22 cellular contexts compared by ENCODE assay signal in the genomic region with DNA sequence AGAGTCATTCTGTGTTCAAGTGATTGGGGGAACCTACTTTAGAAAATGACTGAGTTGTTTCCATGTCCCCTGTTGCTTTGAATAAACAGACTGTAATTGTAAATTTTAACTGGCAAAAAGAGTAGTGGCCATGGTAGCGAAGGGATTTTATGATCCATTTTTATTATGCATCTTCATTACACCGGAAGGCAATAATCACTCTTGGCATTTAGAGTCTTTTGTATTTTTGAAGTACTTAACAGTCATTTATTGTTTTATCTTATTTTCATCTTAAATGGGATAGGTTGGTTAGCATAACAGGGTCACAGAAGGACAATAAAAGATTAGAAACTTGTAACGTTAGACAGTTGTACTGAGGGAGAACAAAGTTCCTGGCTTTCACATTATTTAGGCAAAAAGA. TPM values are rescaled to one million over a fixed set of nuclear protein-coding genes. Genes with fewer than 3 reads are reported as not detected.
A peak's percentile ranks its signal among the peaks of the same experiment; 100 is the strongest.
DNase-seq lines count a peak whose midpoint lies in the region; ATAC-seq, FAIRE-seq and TF ChIP-seq lines count a peak whose summit lies in the region.
"Had no signal": no experiment of that assay in that cellular context is flagged by ENCODE, and none has a peak within 500 bp of the region (broad histone marks: within the 10 kb centered on the region; RNA-seq: fewer than 3 reads in every experiment).

No MANE protein-coding gene starts in this region.

- no peaks in the 10 kb centered on the region for H3K9me3 ChIP-seq in HepG2 (ENCODE audit: low read length)
- H3K9me3 ChIP-seq in right lobe of liver, result no peaks in the 10 kb centered on the region
- H3K9me3 ChIP-seq: A549, BLaER1 had no signal

- H2AFZ ChIP-seq in HepG2 (ENCODE audit: low read length), result no peak overlapping the region

- no peak overlapping the region for H3K4me3 ChIP-seq in HepG2 (replicated peaks in 1 of 3; ENCODE audit: insufficient read depth in 1 of 3, low read depth in 2 of 3, low read length in 3 of 3)
- no peak overlapping the region for H3K4me3 ChIP-seq in right lobe of liver
- H3K4me3 ChIP-seq: A549, BLaER1, K562 had no signal

- H3K4me2 ChIP-seq in HepG2 (ENCODE audit: low read depth, low read length), result no peak overlapping the region
- H3K4me2 ChIP-seq: A549, BLaER1 had no signal

- POLR2A ChIA-PET in HepG2 (lab: Yijun Ruan, JAX), result no interaction called here

- no TSS peak for BruUV-seq in HepG2 (replicated peaks; lab: Mats Ljungman, UMichigan)

- peak overlapping the region; percentile 92 for H3K27ac ChIP-seq in HepG2 (ENCODE audit: extremely low read length, insufficient read depth, low read length)
- H3K27ac ChIP-seq in right lobe of liver, result no peak overlapping the region
- H3K27ac ChIP-seq: 22Rv1, A549, BLaER1 had no signal

- H3K36me3 ChIP-seq in HepG2 (replicated peaks in 1 of 2; ENCODE audit: control insufficient read depth in 1 of 2, insufficient read depth in 2 of 2, low read length in 2 of 2) (no peaks in the 10 kb centered on the region), right lobe of liver (no peaks in the 10 kb centered on the region)
- H3K36me3 ChIP-seq: BLaER1 had no signal

- TF ChIP-seq EP300 in HepG2 (IDR thresholded peaks at IDR 0.05; ENCODE audit: low read depth in 2 of 2, low read length in 2 of 2), result no peak
- TF ChIP-seq EP300 in HepG2 (CRISPR knock-in tag; IDR thresholded peaks at IDR 0.05; ENCODE audit: borderline replicate concordance), result no peak

- H3K79me2 ChIP-seq in HepG2 (ENCODE audit: insufficient read depth, low read length), result no peaks in the 10 kb centered on the region

- no peak for TF ChIP-seq POLR2A in HepG2 (IDR thresholded peaks at IDR 0.05; ENCODE audit: insufficient read depth in 1 of 2, low read depth in 2 of 2, low read length in 2 of 2)
- no peak for TF ChIP-seq POLR2A in right lobe of liver (IDR thresholded peaks at IDR 0.05)

- CTCF ChIA-PET in HepG2 (lab: Yijun Ruan, JAX; ENCODE audit: low intra/inter-chr PET ratio, low total read pairs), result no interaction called here

- in situ Hi-C loops in HepG2 (cut with HindIII; ENCODE audit: extremely low pct_ligation_motif_present, low pct_unique_long_range_greater_than_20kb), result no loop called here

- TF ChIP-seq CTCF in HepG2 (CRISPR knock-in tag; IDR thresholded peaks at IDR 0.05), result no peak
- no peak for TF ChIP-seq CTCF in right lobe of liver (IDR thresholded peaks at IDR 0.05)

- WGBS in HepG2 (ENCODE audit: low lambda C conversion rate), result 73% methylated on average over 3 of the region's 3 CpGs
- 59% methylated on average over 3 of the region's 3 CpGs for WGBS in right lobe of liver (ENCODE audit: insufficient coverage, low coverage, low lambda C conversion rate, missing lambda C conversion rate)

- no peaks in the 10 kb centered on the region for H4K20me1 ChIP-seq in HepG2 (ENCODE audit: insufficient read depth, low read length)
- H4K20me1 ChIP-seq: BLaER1 had no signal

- FAIRE-seq in HepG2 (lab: Jason Lieb, UNC), result no peak
- FAIRE-seq: A549, K562 had no signal

- TF ChIP-seq RAD21 in HepG2 (CRISPR knock-in tag; IDR thresholded peaks at IDR 0.05), result no peak

- DNase-seq in NCI-H1105 treated with DMSO at 0.1 percent for 48 hours (lab: John Stamatoyannopoulos, UW) (peak; percentile 34), NCI-H1105 (lab: John Stamatoyannopoulos, UW) (no peak), HepG2 (ENCODE audit: low spot score) (no peak), right lobe of liver (no peak), NCI-H748 treated with DMSO at 0.1 percent for 48 hours (lab: John Stamatoyannopoulos, UW) (peak; percentile 20), cardiac septum (ENCODE audit: low spot score) (no peak)
- DNase-seq: Calu3; CD4-positive, alpha-beta memory T cell; DMS79 treated with DMSO at 0.1 percent for 48 hours; GF-D8; GOT3; H7; IMR-90 had no signal

- H3K4me1 ChIP-seq in HepG2 (ENCODE audit: insufficient read depth, low read length), result peaks cover 84% of the 10 kb centered on the region
- H3K4me1 ChIP-seq in right lobe of liver, result peaks cover 0 to 6% (median 0%) of the 10 kb centered on the region in 4 donors
- H3K4me1 ChIP-seq: A549 had no signal

- intact Hi-C loops in HepG2 (cut with micrococcal nuclease; ENCODE audit: unreplicated experiment) (no loop called here), right lobe of liver (cut with DNase I) (no loop called here), cardiac septum (cut with DNase I) (loop anchor here (10.0 kb wide), 1 partner anchor 303 kb away; no protein-coding TSS in a partner anchor)

- H3K9ac ChIP-seq in HepG2 (ENCODE audit: insufficient read depth, low read depth, low read length), result no peak overlapping the region
- H3K9ac ChIP-seq: BLaER1 had no signal

- no peaks in the 10 kb centered on the region for H3K27me3 ChIP-seq in HepG2 (ENCODE audit: control insufficient read depth in 1 of 2, insufficient read depth in 2 of 2, low read length in 2 of 2)
- no peaks in the 10 kb centered on the region for H3K27me3 ChIP-seq in right lobe of liver
- H3K27me3 ChIP-seq: BLaER1 had no signal

- ATAC-seq in HepG2 (no peak), right lobe of liver (no peak), HG03196 (IDR thresholded peaks at IDR 0.05; ENCODE audit: unreplicated experiment) (no peak)
- ATAC-seq: A549, HCT116, K562 had no signal

TF ChIP-seq in HepG2, 621 proteins besides CTCF, POLR2A, EP300 and RAD21 (continues in another document):
- TF ChIP-seq PAX8 (CRISPR knock-in tag; IDR thresholded peaks at IDR 0.05; ENCODE audit: borderline replicate concordance) (no peak), DNMT1 (CRISPR knock-in tag; IDR thresholded peaks at IDR 0.05) (no peak), ZMYM2 (CRISPR knock-in tag; IDR thresholded peaks at IDR 0.05) (no peak), HOXD1 (CRISPR knock-in tag; IDR thresholded peaks at IDR 0.05) (no peak)

RNA-seq across cellular contexts. Expression of a gene that starts 11.0 kb away (rescaled TPM):
- total RNA-seq in HepG2 (2016; rRNA removed; fragmentation: Illumina TruSeq; extraction: Trizol), result 1.8 and 2.6 TPM in 2 replicates
- 0.18 and 0.20 TPM in 2 replicates for total RNA-seq in HepG2 (2016; cell fraction: cytosol; rRNA removed; fragmentation: Illumina TruSeq; extraction: Trizol; ENCODE audit: low read depth)
- total RNA-seq in HepG2 (2016; cell fraction: insoluble cytoplasmic fraction; rRNA removed; fragmentation: Illumina TruSeq; extraction: Trizol), result 2.1 and 2.7 TPM in 2 replicates
- 0.41 and 0.46 TPM in 2 replicates for total RNA-seq in HepG2 (2016; cell fraction: membrane; rRNA removed; fragmentation: Illumina TruSeq; extraction: Trizol)
- 0.85 and 1.3 TPM in 2 replicates for total RNA-seq in HepG2 (2016; cell fraction: nucleus; rRNA removed; fragmentation: Illumina TruSeq; extraction: Trizol)
- 0.04 and 0.25 TPM in 2 replicates for polyA plus RNA-seq in HepG2 (2011; rRNA removed)
- polyA plus RNA-seq in HepG2 (2011; cell fraction: cytosol; rRNA removed), result 0.13 TPM in 1 of 2 replicates, not detected in the other
- not detected in 2 replicates for polyA plus RNA-seq in HepG2 (2011; cell fraction: nucleus; rRNA removed)
- 0.08 and 0.30 TPM in 2 replicates for polyA plus RNA-seq in HepG2 (2012)
- polyA plus RNA-seq in HepG2 (2016; cell fraction: cytosol; fragmentation: Illumina TruSeq; extraction: Trizol; ENCODE audit: low read depth), result 0.18 and 0.36 TPM in 2 replicates
- polyA plus RNA-seq in HepG2 (2016; cell fraction: insoluble cytoplasmic fraction; fragmentation: Illumina TruSeq; extraction: Trizol; ENCODE audit: low read depth), result 1.9 and 2.3 TPM in 2 replicates
- 0.30 TPM in 1 of 2 replicates, not detected in the other for polyA plus RNA-seq in HepG2 (2016; cell fraction: membrane; fragmentation: Illumina TruSeq; extraction: Trizol; ENCODE audit: low read depth)
- polyA plus RNA-seq in HepG2 (2016; cell fraction: nucleus; fragmentation: Illumina TruSeq; extraction: Trizol; ENCODE audit: insufficient read depth, low read depth), result 0.40 and 0.67 TPM in 2 replicates
- not detected in 2 replicates for polyA minus RNA-seq in HepG2 (2011; rRNA and poly(A)+ RNA removed; ENCODE audit: low replicate concordance)
- polyA minus RNA-seq in HepG2 (2011; cell fraction: cytosol; rRNA and poly(A)+ RNA removed), result not detected in 2 replicates
- polyA minus RNA-seq in HepG2 (2011; cell fraction: nucleus; rRNA and poly(A)+ RNA removed), result not detected in 2 replicates
- total RNA-seq in right lobe of liver, result 100 to 1,000 TPM in 2 of 6 experiments, 10 to 100 TPM in 4; 84.6 to 212 (median 95.5) TPM
- total RNA-seq in cardiac septum, result not detected
- total RNA-seq: Calu3; CD4-positive, alpha-beta memory T cell; H7; HT1080; IMR-90; K562 had no signal
- polyA plus RNA-seq: A549; AG04450; CD14-positive monocyte; CD4-positive, alpha-beta memory T cell; IMR-90; K562 had no signal

RNA-seq across cellular contexts. Expression of a gene that starts 14.1 kb away (rescaled TPM):
- total RNA-seq in HepG2 (2016; rRNA removed; fragmentation: Illumina TruSeq; extraction: Trizol) (12.1 and 13.6 TPM in 2 replicates), right lobe of liver (10 to 100 TPM in 1 of 6 experiments, 1 to 10 TPM in 5; 1.9 to 14.1 (median 3.6) TPM), cardiac septum (7.6 TPM)
- total RNA-seq in HepG2 (2016; cell fraction: cytosol; rRNA removed; fragmentation: Illumina TruSeq; extraction: Trizol; ENCODE audit: low read depth), result 2.6 and 5.5 TPM in 2 replicates
- total RNA-seq in HepG2 (2016; cell fraction: insoluble cytoplasmic fraction; rRNA removed; fragmentation: Illumina TruSeq; extraction: Trizol), result 12.1 and 14.8 TPM in 2 replicates
- total RNA-seq in HepG2 (2016; cell fraction: membrane; rRNA removed; fragmentation: Illumina TruSeq; extraction: Trizol), result 4.9 and 6.4 TPM in 2 replicates
- total RNA-seq in HepG2 (2016; cell fraction: nucleus; rRNA removed; fragmentation: Illumina TruSeq; extraction: Trizol), result 21.1 and 21.4 TPM in 2 replicates
- polyA plus RNA-seq in HepG2 (2011; rRNA removed), result 2.1 TPM in 2 replicates
- 0.66 and 0.94 TPM in 2 replicates for polyA plus RNA-seq in HepG2 (2011; cell fraction: cytosol; rRNA removed)
- polyA plus RNA-seq in HepG2 (2011; cell fraction: nucleus; rRNA removed), result 3.3 and 6.0 TPM in 2 replicates
- polyA plus RNA-seq in HepG2 (2012), result 6.1 and 11.9 TPM in 2 replicates
- 0.91 and 1.0 TPM in 2 replicates for polyA plus RNA-seq in HepG2 (2016; cell fraction: cytosol; fragmentation: Illumina TruSeq; extraction: Trizol; ENCODE audit: low read depth)
- 12.5 and 13.0 TPM in 2 replicates for polyA plus RNA-seq in HepG2 (2016; cell fraction: insoluble cytoplasmic fraction; fragmentation: Illumina TruSeq; extraction: Trizol; ENCODE audit: low read depth)
- 1.1 TPM in 2 replicates for polyA plus RNA-seq in HepG2 (2016; cell fraction: membrane; fragmentation: Illumina TruSeq; extraction: Trizol; ENCODE audit: low read depth)
- 20.3 and 22.5 TPM in 2 replicates for polyA plus RNA-seq in HepG2 (2016; cell fraction: nucleus; fragmentation: Illumina TruSeq; extraction: Trizol; ENCODE audit: insufficient read depth, low read depth)
- polyA minus RNA-seq in HepG2 (2011; rRNA and poly(A)+ RNA removed; ENCODE audit: low replicate concordance), result 1.6 and 2.3 TPM in 2 replicates
- polyA minus RNA-seq in HepG2 (2011; cell fraction: cytosol; rRNA and poly(A)+ RNA removed), result 1.1 and 1.2 TPM in 2 replicates
- polyA minus RNA-seq in HepG2 (2011; cell fraction: nucleus; rRNA and poly(A)+ RNA removed), result 19.8 and 26.2 TPM in 2 replicates

Comparison
In these comparisons a context has a peak if more than half of its experiments do, and no peak if none do; other contexts are left out.
1. DNase-seq: peak in NCI-H1105 treated with DMSO at 0.1 percent for 48 hours (single experiment) and NCI-H748 treated with DMSO at 0.1 percent for 48 hours (single experiment); none in NCI-H1105 (single experiment), HepG2 (single experiment), right lobe of liver (0 of 3) and cardiac septum (single experiment).
2. RNA of a gene that starts 11.0 kb away (total RNA-seq): 84.6 to 212 TPM in right lobe of liver; 0.18 to 2.7 TPM in HepG2 and not detected in cardiac septum (single experiment); every median in the first group is over 10 times any median in the second.